In the genomic region with DNA sequence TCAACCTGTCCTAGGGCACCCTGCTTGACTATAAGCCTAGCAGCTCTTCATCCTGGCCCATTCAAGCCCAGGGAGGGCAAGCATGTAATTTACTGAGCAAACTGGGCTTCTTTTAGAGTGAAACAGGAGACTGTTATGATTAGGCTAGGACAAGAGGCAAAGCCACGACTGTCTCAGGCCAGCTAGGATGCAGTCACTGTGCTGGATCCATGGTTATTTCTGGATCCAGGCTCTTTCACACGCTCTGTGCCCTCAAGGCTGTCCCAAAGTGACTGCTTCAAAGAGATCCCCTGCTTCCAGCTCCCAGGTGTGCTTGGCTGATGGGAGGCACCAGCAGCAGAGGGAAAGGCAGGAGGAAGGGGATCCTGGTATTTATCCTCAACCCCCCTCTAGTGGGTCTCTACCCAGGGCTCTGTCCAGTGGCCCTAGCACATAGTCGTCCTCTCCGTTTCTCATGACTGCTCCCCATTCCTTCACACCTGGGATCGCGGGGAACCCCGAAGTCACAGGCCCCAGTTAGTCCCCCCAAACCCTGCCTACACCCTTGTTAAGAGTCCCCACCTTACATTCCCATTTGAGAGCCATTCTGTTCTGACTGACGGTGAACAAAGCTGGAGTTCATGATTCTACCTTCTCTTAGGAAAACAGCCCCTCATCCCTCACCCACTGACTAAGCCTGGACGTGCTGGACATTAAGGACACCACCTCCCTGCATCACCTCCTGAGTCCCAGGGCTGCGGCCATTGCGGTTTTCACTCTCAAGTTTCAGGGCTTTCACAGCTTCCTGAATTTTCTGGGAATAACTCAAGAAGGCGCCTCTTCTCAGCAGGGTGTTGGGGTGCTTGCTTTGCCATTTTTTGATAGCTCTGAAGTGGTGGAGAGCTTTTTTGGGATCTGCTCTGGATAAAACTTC, we compare ENCODE assay signal across 22 cellular contexts.
DNase-seq lines count a peak whose midpoint lies in the region; ATAC-seq and TF ChIP-seq lines count a peak whose summit lies in the region.
"Had no signal": no experiment of that assay in that cellular context is flagged by ENCODE, and none has a peak within 500 bp of the region (broad histone marks: within the 10 kb centered on the region; RNA-seq: fewer than 3 reads in every experiment).

No MANE protein-coding gene starts in this region.

- no peaks in the 10 kb centered on the region for H3K27me3 Mint-ChIP-seq in activated CD4-positive, alpha-beta T cell treated with anti-CD3 and anti-CD28 coated beads for 36 hours
- H3K27me3 Mint-ChIP-seq in CD4-positive, alpha-beta T cell: peaks cover 5% of the 10 kb centered on the region
- no peaks in the 10 kb centered on the region for H3K27me3 Mint-ChIP-seq in activated T-helper 17 cell treated with anti-CD3 and anti-CD28 coated beads, Interleukin-2, amount 50 U/mL, for 72 hours
- H3K27me3 Mint-ChIP-seq: type B pancreatic cell had no signal

- TF ChIP-seq POLR2A in ovary (IDR thresholded peaks at IDR 0.05): no peak

- no peaks in the 10 kb centered on the region for H3K27me3 ChIP-seq in CD4-positive, alpha-beta T cell (ENCODE audit: control insufficient read depth, insufficient read depth, low read length)
- no peaks in the 10 kb centered on the region for H3K27me3 ChIP-seq in ovary
- H3K27me3 ChIP-seq: BLaER1 treated with 17β-estradiol and CSF1 and Interleukin-3, amounts not matched to agents 10 nM and 100 nM; neutrophil; SJSA1 had no signal

- intact Hi-C loops in activated CD4-positive, alpha-beta T cell treated with anti-CD3 and anti-CD28 coated beads for 36 hours (cut with DNase I, micrococcal nuclease): no loop called here
- intact Hi-C loops in CD4-positive, alpha-beta T cell (cut with DNase I, micrococcal nuclease): no loop called here
- intact Hi-C loops in ovary (cut with DNase I): no loop called here

- WGBS in ovary, 3 donors: 93 to 95% (median 95%) methylated on average over 12 of the region's 12 CpGs

- peaks cover 52% of the 10 kb centered on the region for H3K4me1 Mint-ChIP-seq in activated CD4-positive, alpha-beta T cell treated with anti-CD3 and anti-CD28 coated beads for 36 hours
- H3K4me1 Mint-ChIP-seq in CD4-positive, alpha-beta T cell (ENCODE audit: low read depth): peaks cover 52% of the 10 kb centered on the region
- peaks cover 38% of the 10 kb centered on the region for H3K4me1 Mint-ChIP-seq in activated T-helper 17 cell treated with anti-CD3 and anti-CD28 coated beads, Interleukin-2, amount 50 U/mL, for 72 hours

- TF ChIP-seq EP300 in ovary (IDR thresholded peaks at IDR 0.05): no peak

- no peak overlapping the region for H3K4me3 Mint-ChIP-seq in activated CD4-positive, alpha-beta T cell treated with anti-CD3 and anti-CD28 coated beads for 36 hours
- peak overlapping the region; percentile 32 for H3K4me3 Mint-ChIP-seq in CD4-positive, alpha-beta T cell
- H3K4me3 Mint-ChIP-seq in activated T-helper 17 cell treated with anti-CD3 and anti-CD28 coated beads, Interleukin-2, amount 50 U/mL, for 72 hours: no peak overlapping the region
- H3K4me3 Mint-ChIP-seq: HFFc6, type B pancreatic cell had no signal

- H3K27ac ChIP-seq in CD4-positive, alpha-beta T cell (ENCODE audit: low read depth, low read length): no peak overlapping the region
- H3K27ac ChIP-seq in ovary: no peak overlapping the region
- no peak overlapping the region for H3K27ac ChIP-seq in coronary artery
- H3K27ac ChIP-seq: neutrophil, SJSA1 had no signal

- peaks cover 12% of the 10 kb centered on the region for H3K4me1 ChIP-seq in ovary (ENCODE audit: insufficient read depth)
- H3K4me1 ChIP-seq: SJSA1 had no signal

- peak overlapping the region; percentile 35 for H3K27ac Mint-ChIP-seq in activated CD4-positive, alpha-beta T cell treated with anti-CD3 and anti-CD28 coated beads for 36 hours
- peak overlapping the region; percentile 97 for H3K27ac Mint-ChIP-seq in CD4-positive, alpha-beta T cell
- H3K27ac Mint-ChIP-seq in activated T-helper 17 cell treated with anti-CD3 and anti-CD28 coated beads, Interleukin-2, amount 50 U/mL, for 72 hours: peak overlapping the region; percentile 17
- H3K27ac Mint-ChIP-seq: activated T-helper 2 cell treated with anti-CD3 and anti-CD28 coated beads, Interferon-gamma antibody, Interleukin-2, Interleukin-4, amounts not matched to agents 10 μg/mL and 5 μg/mL and 100 μg/mL, durations not matched to agents 14 hours and 24 hours and 36 hours; HFFc6; type B pancreatic cell had no signal

- no peaks in the 10 kb centered on the region for H3K9me3 Mint-ChIP-seq in activated CD4-positive, alpha-beta T cell treated with anti-CD3 and anti-CD28 coated beads for 36 hours (ENCODE audit: low read depth)
- H3K9me3 Mint-ChIP-seq in CD4-positive, alpha-beta T cell: no peaks in the 10 kb centered on the region
- no peaks in the 10 kb centered on the region for H3K9me3 Mint-ChIP-seq in activated T-helper 17 cell treated with anti-CD3 and anti-CD28 coated beads, Interleukin-2, amount 50 U/mL, for 72 hours
- H3K9me3 Mint-ChIP-seq: activated T-helper 2 cell treated with anti-CD3 and anti-CD28 coated beads, Interferon-gamma antibody, Interleukin-2, Interleukin-4, amounts not matched to agents 10 μg/mL and 5 μg/mL and 100 μg/mL, durations not matched to agents 14 hours and 24 hours and 36 hours; HFFc6; type B pancreatic cell had no signal

- TF ChIP-seq CTCF in CD4-positive, alpha-beta T cell (IDR thresholded peaks at IDR 0.05): no peak
- TF ChIP-seq CTCF in ovary (IDR thresholded peaks at IDR 0.05) (no peak), coronary artery (IDR thresholded peaks at IDR 0.05) (no peak)

- POLR2A ChIA-PET in activated CD4-positive, alpha-beta T cell treated with anti-CD3 and anti-CD28 coated beads for 36 hours (lab: Charles Lee): no interaction called here
- POLR2A ChIA-PET in CD4-positive, alpha-beta T cell (lab: Charles Lee): interaction anchor here (1.8 kb wide), 1 partner anchor 63 kb away, joined by 7 read pairs; the partner anchor contains the start of genes POLR1A and PTCD3

- DNase-seq in activated CD4-positive, alpha-beta T cell treated with anti-CD3 and anti-CD28 coated beads for 36 hours: no peak
- no peak for DNase-seq in activated CD4-positive, alpha-beta T cell treated with anti-CD3 and anti-CD28 coated beads for 4 hours
- no peak for DNase-seq in CD4-positive, alpha-beta T cell
- DNase-seq in ovary (peak; percentile 5 to 19 (median 10)), coronary artery (ENCODE audit: low spot score) (no peak), NCI-H69 (lab: John Stamatoyannopoulos, UW) (no peak)
- DNase-seq: 8988T; activated CD4-positive, alpha-beta T cell treated with anti-CD3 and anti-CD28 coated beads for 48 hours; DMS79; HFFc6; mesenchymal stem cell; NCI-H187 treated with DMSO at 0.1 percent for 48 hours; NCI-H510A treated with DMSO at 0.1 percent for 48 hours; stimulated activated CD4-positive, alpha-beta T cell treated with anti-CD3 and anti-CD28 coated beads, Interleukin-4, amount 100 ng/mL, for 24 hours; T1000 had no signal

- H3K36me3 ChIP-seq in ovary: no peaks in the 10 kb centered on the region
- H3K36me3 ChIP-seq: neutrophil had no signal

- CTCF ChIA-PET in activated CD4-positive, alpha-beta T cell treated with anti-CD3 and anti-CD28 coated beads for 36 hours (lab: Charles Lee): interaction anchor here (0.5 to 3.0 kb wide), 5 partner anchors 22 to 215 kb away, joined by 3 to 11 read pairs (median 3); no protein-coding TSS in a partner anchor
- CTCF ChIA-PET in CD4-positive, alpha-beta T cell (lab: Charles Lee): interaction anchor here (0.6 to 2.4 kb wide), 4 partner anchors 36 to 215 kb away, joined by 3 to 20 read pairs (median 8); partner anchors contain the start of gene ST3GAL5

- H3K4me3 ChIP-seq in ovary (no peak overlapping the region), coronary artery (no peak overlapping the region)
- H3K4me3 ChIP-seq: BLaER1 treated with 17β-estradiol and CSF1 and Interleukin-3, amounts not matched to agents 10 nM and 100 nM; SJSA1 had no signal

- ATAC-seq in activated CD4-positive, alpha-beta T cell treated with anti-CD3 and anti-CD28 coated beads for 36 hours: no peak
- no peak for ATAC-seq in CD4-positive, alpha-beta T cell (ENCODE audit: poor library complexity)
- ATAC-seq in activated T-helper 17 cell treated with anti-CD3 and anti-CD28 coated beads, Interleukin-2, amount 50 U/mL, for 72 hours (replicated peaks): no peak
- ATAC-seq in HG03196 (IDR thresholded peaks at IDR 0.05; ENCODE audit: unreplicated experiment): no peak

- H3K36me3 Mint-ChIP-seq in activated CD4-positive, alpha-beta T cell treated with anti-CD3 and anti-CD28 coated beads for 36 hours (ENCODE audit: low read depth): peaks cover 85% of the 10 kb centered on the region
- peaks cover 53% of the 10 kb centered on the region for H3K36me3 Mint-ChIP-seq in CD4-positive, alpha-beta T cell (ENCODE audit: low read depth)
- peaks cover 95% of the 10 kb centered on the region for H3K36me3 Mint-ChIP-seq in activated T-helper 17 cell treated with anti-CD3 and anti-CD28 coated beads, Interleukin-2, amount 50 U/mL, for 72 hours (ENCODE audit: low read depth)

- H3K9me3 ChIP-seq in CD4-positive, alpha-beta T cell (ENCODE audit: control insufficient read depth, low read length): no peaks in the 10 kb centered on the region
- no peaks in the 10 kb centered on the region for H3K9me3 ChIP-seq in ovary
- H3K9me3 ChIP-seq: BLaER1 treated with 17β-estradiol and CSF1 and Interleukin-3, amounts not matched to agents 10 nM and 100 nM; neutrophil; SJSA1 had no signal

Comparison
In these comparisons a context has a peak if more than half of its experiments do, and no peak if none do; other contexts are left out.
1. DNase-seq: peak in ovary (5 of 5); none in activated CD4-positive, alpha-beta T cell treated with anti-CD3 and anti-CD28 coated beads for 36 hours (single experiment), activated CD4-positive, alpha-beta T cell treated with anti-CD3 and anti-CD28 coated beads for 4 hours (0 of 2), CD4-positive, alpha-beta T cell (0 of 10), coronary artery (single experiment) and NCI-H69 (single experiment).
2. H3K27ac Mint-ChIP-seq: peak in every context shown above with its lines; median percentile 97 in CD4-positive, alpha-beta T cell; 35 in activated CD4-positive, alpha-beta T cell treated with anti-CD3 and anti-CD28 coated beads for 36 hours; 17 in activated T-helper 17 cell treated with anti-CD3 and anti-CD28 coated beads, Interleukin-2, amount 50 U/mL, for 72 hours.